In the genomic region with DNA sequence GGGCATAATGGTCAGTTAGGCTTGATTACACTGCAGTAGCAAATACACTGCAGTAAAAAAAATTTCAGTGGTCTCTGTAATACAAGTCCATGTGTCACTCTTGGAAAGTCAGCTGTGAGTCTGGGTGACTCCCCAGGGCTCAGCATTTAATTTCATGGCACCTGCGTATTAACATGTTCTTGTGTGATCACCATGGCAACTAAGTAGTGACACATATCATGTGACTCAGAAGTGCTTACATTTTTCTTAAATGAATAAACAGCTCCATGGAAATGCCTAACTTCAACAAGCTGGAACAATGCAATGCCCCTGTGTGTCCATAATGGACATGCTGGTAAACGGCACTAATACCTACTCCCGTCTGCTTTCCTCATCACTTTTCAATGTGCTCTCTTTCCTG, we compare ENCODE assay signal across 12 cellular contexts.
DNase-seq lines count a peak whose midpoint lies in the region; ATAC-seq and TF ChIP-seq lines count a peak whose summit lies in the region.
"Had no signal": no experiment of that assay in that cellular context is flagged by ENCODE, and none has a peak within 500 bp of the region (broad histone marks: within the 10 kb centered on the region; RNA-seq: fewer than 3 reads in every experiment).

No MANE protein-coding gene starts in this region.

- no peak overlapping the region for H4K91ac ChIP-seq in IMR-90 (ENCODE audit: insufficient read depth, low read depth, low read length)

- H4K5ac ChIP-seq in IMR-90 (ENCODE audit: low read depth, low read length), result no peak overlapping the region

- peak overlapping the region; percentile 75 for H2AFZ ChIP-seq in IMR-90 (replicated peaks; ENCODE audit: low read length, poor library complexity)

- BruUV-seq in IMR-90 (replicated peaks; lab: Mats Ljungman, UMichigan), result no TSS peak

- no peak overlapping the region for H4K8ac ChIP-seq in IMR-90 (ENCODE audit: low read depth in 2 of 2, low read length in 2 of 2)

- H2BK5ac ChIP-seq in IMR-90 (ENCODE audit: low read depth, low read length, poor library complexity, severe bottlenecking), result no peak overlapping the region

- H4K20me1 ChIP-seq in IMR-90 (ENCODE audit: insufficient read depth, low read length), result no peaks in the 10 kb centered on the region

- H3K27ac ChIP-seq in IMR-90 (ENCODE audit: insufficient read depth, low read length) (no peak overlapping the region), esophagus muscularis mucosa (replicated peaks in 1 of 4) (no peak overlapping the region)

- no peak overlapping the region for H3K4me3 ChIP-seq in IMR-90 (ENCODE audit: insufficient read depth, low read depth, low read length)
- no peak overlapping the region for H3K4me3 ChIP-seq in foreskin fibroblast (ENCODE audit: low read depth in 1 of 2, low read length in 2 of 2)
- H3K4me3 ChIP-seq in esophagus muscularis mucosa, result no peak overlapping the region

- POLR2A ChIA-PET in IMR-90 (lab: Charles Lee; ENCODE audit: unreplicated experiment), result no interaction called here

- peak overlapping the region; percentile 34; the same call in 1 of the 2 replicates for H3K4me2 ChIP-seq in IMR-90 (ENCODE audit: low read depth, low read length)

- TF ChIP-seq RAD21 in IMR-90 (IDR thresholded peaks at IDR 0.05; ENCODE audit: low read length), result no peak

- WGBS in IMR-90 (ENCODE audit: extremely low coverage in 2 of 2, insufficient read length in 1 of 2), 2 experiments, result 14% methylated on average over 1 of the region's 3 CpGs; no CpG with 5 or more reads in 1 of the 2 experiments
- WGBS in esophagus muscularis mucosa, result 67% methylated on average over 3 of the region's 3 CpGs

- H3K23ac ChIP-seq in IMR-90 (ENCODE audit: low read depth, low read length), result no peak overlapping the region

- in situ Hi-C loops in IMR-90 (cut with MboI; ENCODE audit: low sequenced_read_pairs), result no loop called here

- H2AK5ac ChIP-seq in IMR-90 (ENCODE audit: low read depth, low read length), result no peak overlapping the region

- H3K36me3 ChIP-seq in IMR-90 (ENCODE audit: control insufficient read depth, insufficient read depth, low read length) (no peaks in the 10 kb centered on the region), esophagus muscularis mucosa (no peaks in the 10 kb centered on the region)

- no peaks in the 10 kb centered on the region for H3K79me1 ChIP-seq in IMR-90 (ENCODE audit: low read depth in 1 of 2, low read length in 2 of 2)

- H3K18ac ChIP-seq in IMR-90 (ENCODE audit: low read depth, low read length), result no peak overlapping the region

- no peak overlapping the region; the same call in 1 of the 2 replicates for H3K14ac ChIP-seq in IMR-90 (replicated peaks; ENCODE audit: low read depth, low read length)

- ATAC-seq in IMR-90 (ENCODE audit: low read depth) (peak; percentile 91), left ventricle myocardium superior (no peak)
- ATAC-seq: activated CD4-positive, CD25-positive, alpha-beta regulatory T cell treated with anti-CD3 and anti-CD28 coated beads, Interleukin-2, amount 50 U/mL, for 24 hours had no signal

- 0 out of 2 replicates have a peak overlapping the region, but pooled peaks have one; percentile 58 for H2BK20ac ChIP-seq in IMR-90 (ENCODE audit: low read depth, low read length)

- H3K9me3 ChIP-seq in IMR-90 (ENCODE audit: control insufficient read depth, insufficient read depth, low read length) (no peaks in the 10 kb centered on the region), esophagus muscularis mucosa (no peaks in the 10 kb centered on the region)

- no peak for TF ChIP-seq EP300 in esophagus muscularis mucosa (IDR thresholded peaks at IDR 0.05)

- peaks cover 3% of the 10 kb centered on the region; the same call in 1 of the 2 replicates for H3K9me1 ChIP-seq in IMR-90 (ENCODE audit: insufficient read depth, low read length)

- TF ChIP-seq POLR2A in IMR-90 (IDR thresholded peaks at IDR 0.05; ENCODE audit: low read depth, low read length) (no peak), esophagus muscularis mucosa (IDR thresholded peaks at IDR 0.05; ENCODE audit: low read depth) (no peak)

- TF ChIP-seq CTCF in IMR-90 (conservative IDR thresholded peaks at IDR 0.05; ENCODE audit: low read depth, low read length) (no peak), foreskin fibroblast (IDR thresholded peaks at IDR 0.05; ENCODE audit: low read depth, low read length) (no peak), esophagus muscularis mucosa (IDR thresholded peaks at IDR 0.05) (no peak)

- H3K27me3 ChIP-seq in IMR-90 (ENCODE audit: control insufficient read depth, insufficient read depth, low read length), result no peaks in the 10 kb centered on the region
- H3K27me3 ChIP-seq in esophagus muscularis mucosa, result no peaks in the 10 kb centered on the region

- H2AK9ac ChIP-seq in IMR-90 (replicated peaks; ENCODE audit: low read depth, low read length, poor library complexity), result no peak overlapping the region

- H3K4ac ChIP-seq in IMR-90 (ENCODE audit: low read depth, low read length), result peak overlapping the region; percentile 37; the same call in 1 of the 2 replicates

- dilution Hi-C loops in IMR-90 (cut with HindIII; ENCODE audit: low sequenced_read_pairs, unreplicated experiment), result no loop called here

- DNase-seq in AG08395 (ENCODE audit: low spot score) (peak; percentile 52), IMR-90 (peak; percentile 92), RKO (ENCODE audit: low spot score) (peak; percentile 98), foreskin fibroblast (peak; percentile 75 to 78), NCI-H82 treated with DMSO at 0.1 percent for 48 hours (lab: John Stamatoyannopoulos, UW; ENCODE audit: unreplicated experiment) (no peak), left ventricle myocardium superior (no peak), KG1 (lab: John Stamatoyannopoulos, UW) (no peak), esophagus muscularis mucosa (ENCODE audit: extremely low spot score) (no peak)
- DNase-seq: CD8-positive, alpha-beta memory T cell; kidney; NK-92 treated with Interleukin-12 subunit alpha and Interleukin-12 subunit beta, amount 100 ng/mL, for 24 hours had no signal

- H3K56ac ChIP-seq in IMR-90 (ENCODE audit: extremely low read depth, insufficient read depth, low read length), result no peak overlapping the region

- no peak overlapping the region for H3K9ac ChIP-seq in IMR-90 (ENCODE audit: low read depth, low read length)

- H3K4me1 ChIP-seq in IMR-90 (ENCODE audit: control insufficient read depth, insufficient read depth, low read length) (peaks cover 2% of the 10 kb centered on the region; the same call in 1 of the 2 replicates), esophagus muscularis mucosa (no peaks in the 10 kb centered on the region)

- peak overlapping the region; percentile 58 for H2BK120ac ChIP-seq in IMR-90 (ENCODE audit: low read depth, low read length)

- CTCF ChIA-PET in IMR-90 (lab: Yijun Ruan, JAX), result interaction anchor here (0.9 to 1.6 kb wide), 2 partner anchors 19 to 33 kb away, joined by 4 to 6 read pairs; no protein-coding TSS in a partner anchor

- peak overlapping the region; percentile 50; the same call in 1 of the 3 replicates for H2BK15ac ChIP-seq in IMR-90 (ENCODE audit: low read depth, low read length)

- intact Hi-C loops in IMR-90 (cut with micrococcal nuclease) (no loop called here), left ventricle myocardium superior (cut with micrococcal nuclease) (no loop called here), esophagus muscularis mucosa (cut with DNase I) (no loop called here)

TF ChIP-seq in IMR-90, 13 proteins besides CTCF, POLR2A, EP300 and RAD21:
- no peak for TF ChIP-seq CEBPB (IDR thresholded peaks at IDR 0.05; ENCODE audit: low read depth, low read length)
- peak; percentile 49; the same call in 1 of the 2 replicates for TF ChIP-seq BHLHE40 (IDR thresholded peaks at IDR 0.05; ENCODE audit: low read depth, low read length)
- TF ChIP-seq SMC3 (IDR thresholded peaks at IDR 0.05; ENCODE audit: low read depth, low read length), result no peak
- TF ChIP-seq FOS (IDR thresholded peaks at IDR 0.05; ENCODE audit: low read depth, low read length), result peak; percentile 61; the same call in 1 of the 2 replicates
- no peak for TF ChIP-seq RCOR1 (IDR thresholded peaks at IDR 0.05; ENCODE audit: insufficient replicate concordance, low read length)
- TF ChIP-seq, protein P1, sequence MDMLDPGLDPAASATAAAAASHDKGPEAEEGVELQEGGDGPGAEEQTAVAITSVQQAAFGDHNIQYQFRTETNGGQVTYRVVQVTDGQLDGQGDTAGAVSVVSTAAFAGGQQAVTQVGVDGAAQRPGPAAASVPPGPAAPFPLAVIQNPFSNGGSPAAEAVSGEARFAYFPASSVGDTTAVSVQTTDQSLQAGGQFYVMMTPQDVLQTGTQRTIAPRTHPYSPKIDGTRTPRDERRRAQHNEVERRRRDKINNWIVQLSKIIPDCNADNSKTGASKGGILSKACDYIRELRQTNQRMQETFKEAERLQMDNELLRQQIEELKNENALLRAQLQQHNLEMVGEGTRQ (IDR thresholded peaks at IDR 0.05; ENCODE audit: low read depth, low read length), result peak; percentile 71
- TF ChIP-seq CHD1 (IDR thresholded peaks at IDR 0.05; ENCODE audit: low read depth, low read length), result no peak

Comparison
In these comparisons a context has a peak if more than half of its experiments do, and no peak if none do; other contexts are left out.
1. DNase-seq: peak in AG08395 (single experiment), IMR-90 (single experiment), RKO (single experiment) and foreskin fibroblast (2 of 2); none in NCI-H82 treated with DMSO at 0.1 percent for 48 hours (single experiment), left ventricle myocardium superior (single experiment), KG1 (single experiment) and esophagus muscularis mucosa (single experiment).